In genomic region chr1:147084273-147085096, GRCh38 we compare ENCODE assay signal across 8 cellular contexts.
DNase-seq lines count a peak whose midpoint lies in the region; ATAC-seq and TF ChIP-seq lines count a peak whose summit lies in the region.

No MANE protein-coding gene starts in this region.

- peaks cover 6% of the 10 kb centered on the region for H3K27me3 ChIP-seq in NT2/D1 (ENCODE audit: insufficient read depth, insufficient read length)

- H3K4me1 Mint-ChIP-seq in activated T-cell treated with anti-CD3 and anti-CD28 coated beads, Interleukin-2, amount 50 U/mL, for 4 hours (ENCODE audit: low read depth): peaks cover 30% of the 10 kb centered on the region
- H3K4me1 Mint-ChIP-seq in natural killer cell treated with Interleukin-12 subunit alpha and Interleukin-12 subunit beta and Interleukin-15 and Interleukin-18, amount 100 ng/mL, for 72 hours (ENCODE audit: low read depth in 2 of 2): peaks cover 23 to 26% of the 10 kb centered on the region in 2 donors
- peaks cover 26 to 36% of the 10 kb centered on the region in 2 donors for H3K4me1 Mint-ChIP-seq in stimulated activated naive B cell treated with anti-CD40 and anti-IgM and Interleukin-4, amounts not matched to agents 10 μg/mL and 1 μg/mL and 100 μg/mL, for 72 hours

- H3K4me3 ChIP-seq in NT2/D1 (ENCODE audit: insufficient read length, low read depth): peak overlapping the region; percentile 65

- H3K4me3 Mint-ChIP-seq in activated T-cell treated with anti-CD3 and anti-CD28 coated beads, Interleukin-2, amount 50 U/mL, for 4 hours: peak overlapping the region; percentile 86
- peak overlapping the region; percentile 99 for H3K4me3 Mint-ChIP-seq in natural killer cell treated with Interleukin-12 subunit alpha and Interleukin-12 subunit beta and Interleukin-15 and Interleukin-18, amount 100 ng/mL, for 72 hours
- peak overlapping the region; percentile 82 to 93 for H3K4me3 Mint-ChIP-seq in stimulated activated naive B cell treated with anti-CD40 and anti-IgM and Interleukin-4, amounts not matched to agents 10 μg/mL and 1 μg/mL and 100 μg/mL, for 72 hours

- H3K9me3 Mint-ChIP-seq in activated T-cell treated with anti-CD3 and anti-CD28 coated beads, Interleukin-2, amount 50 U/mL, for 4 hours: peaks cover 11% of the 10 kb centered on the region
- no peaks in the 10 kb centered on the region for H3K9me3 Mint-ChIP-seq in natural killer cell treated with Interleukin-12 subunit alpha and Interleukin-12 subunit beta and Interleukin-15 and Interleukin-18, amount 100 ng/mL, for 72 hours
- H3K9me3 Mint-ChIP-seq in stimulated activated naive B cell treated with anti-CD40 and anti-IgM and Interleukin-4, amounts not matched to agents 10 μg/mL and 1 μg/mL and 100 μg/mL, for 72 hours: no peaks in the 10 kb centered on the region

- peak; percentile 99 for TF ChIP-seq POLR2A in GM19193 (IDR thresholded peaks at IDR 0.05; ENCODE audit: extremely low read depth, insufficient read depth, insufficient read length)

- H3K27me3 Mint-ChIP-seq in activated T-cell treated with anti-CD3 and anti-CD28 coated beads, Interleukin-2, amount 50 U/mL, for 4 hours (ENCODE audit: low read depth): peaks cover 58% of the 10 kb centered on the region
- peaks cover 44 to 45% of the 10 kb centered on the region in 2 donors for H3K27me3 Mint-ChIP-seq in natural killer cell treated with Interleukin-12 subunit alpha and Interleukin-12 subunit beta and Interleukin-15 and Interleukin-18, amount 100 ng/mL, for 72 hours
- H3K27me3 Mint-ChIP-seq in stimulated activated naive B cell treated with anti-CD40 and anti-IgM and Interleukin-4, amounts not matched to agents 10 μg/mL and 1 μg/mL and 100 μg/mL, for 72 hours: peaks cover 7 to 34% of the 10 kb centered on the region in 2 donors

- peaks cover 2% of the 10 kb centered on the region for H3K36me3 Mint-ChIP-seq in activated T-cell treated with anti-CD3 and anti-CD28 coated beads, Interleukin-2, amount 50 U/mL, for 4 hours (ENCODE audit: insufficient read depth)
- no peaks in the 10 kb centered on the region for H3K36me3 Mint-ChIP-seq in natural killer cell treated with Interleukin-12 subunit alpha and Interleukin-12 subunit beta and Interleukin-15 and Interleukin-18, amount 100 ng/mL, for 72 hours
- peaks cover 0 to 6% of the 10 kb centered on the region in 2 donors for H3K36me3 Mint-ChIP-seq in stimulated activated naive B cell treated with anti-CD40 and anti-IgM and Interleukin-4, amounts not matched to agents 10 μg/mL and 1 μg/mL and 100 μg/mL, for 72 hours

- peak overlapping the region; percentile 93 for H3K9ac ChIP-seq in NT2/D1 (ENCODE audit: insufficient read length, low read depth)

- peak; percentile 65 for ATAC-seq in HG03442 (IDR thresholded peaks at IDR 0.05; ENCODE audit: unreplicated experiment)
- peak; percentile 75 to 80 for ATAC-seq in activated T-cell treated with anti-CD3 and anti-CD28 coated beads, Interleukin-2, amount 50 U/mL, for 4 hours
- ATAC-seq in natural killer cell treated with Interleukin-12 subunit alpha and Interleukin-12 subunit beta and Interleukin-15 and Interleukin-18, amount 100 ng/mL, for 72 hours: peak; percentile 84 to 87
- peak; percentile 79 for ATAC-seq in stimulated activated naive B cell treated with anti-CD40 and anti-IgM and Interleukin-4, amounts not matched to agents 10 μg/mL and 1 μg/mL and 100 μg/mL, for 72 hours (replicated peaks)

- H3K9me3 ChIP-seq in NT2/D1 (ENCODE audit: insufficient read depth, low read length): peaks cover 23% of the 10 kb centered on the region

- peak overlapping the region; percentile 94 to 100 for H3K27ac Mint-ChIP-seq in natural killer cell treated with Interleukin-12 subunit alpha and Interleukin-12 subunit beta and Interleukin-15 and Interleukin-18, amount 100 ng/mL, for 72 hours
- H3K27ac Mint-ChIP-seq in stimulated activated naive B cell treated with anti-CD40 and anti-IgM and Interleukin-4, amounts not matched to agents 10 μg/mL and 1 μg/mL and 100 μg/mL, for 72 hours: peak overlapping the region; percentile 100

- H3K36me3 ChIP-seq in NT2/D1 (ENCODE audit: insufficient read depth, insufficient read length, low read length): no peaks in the 10 kb centered on the region

- peaks cover 2% of the 10 kb centered on the region for H3K4me1 ChIP-seq in NT2/D1 (ENCODE audit: insufficient read depth, insufficient read length)

- DNase-seq in AG20443 (ENCODE audit: low spot score) (peak; percentile 78), NT2/D1 (ENCODE audit: low read depth, low spot score) (peak; percentile 91), fibroblast of peridontal ligament (ENCODE audit: extremely low read depth) (peak; percentile 71)
- peak; percentile 77 for DNase-seq in activated T-cell treated with anti-CD3 and anti-CD28 coated beads, Interleukin-2, amount 50 U/mL, for 4 hours
- peak; percentile 66 for DNase-seq in natural killer cell treated with Interleukin-12 subunit alpha and Interleukin-12 subunit beta and Interleukin-15 and Interleukin-18, amount 100 ng/mL, for 72 hours (ENCODE audit: low spot score)
- DNase-seq in stimulated activated naive B cell treated with anti-CD40 and anti-IgM and Interleukin-4, amounts not matched to agents 10 μg/mL and 1 μg/mL and 100 μg/mL, for 72 hours: peak; percentile 89

Comparison
In these comparisons a context has a peak if more than half of its experiments do, and no peak if none do; other contexts are left out.
1. Peak in every context shown above with its lines: DNase-seq, ATAC-seq and H3K4me3 ChIP-seq.